In the genomic region with DNA sequence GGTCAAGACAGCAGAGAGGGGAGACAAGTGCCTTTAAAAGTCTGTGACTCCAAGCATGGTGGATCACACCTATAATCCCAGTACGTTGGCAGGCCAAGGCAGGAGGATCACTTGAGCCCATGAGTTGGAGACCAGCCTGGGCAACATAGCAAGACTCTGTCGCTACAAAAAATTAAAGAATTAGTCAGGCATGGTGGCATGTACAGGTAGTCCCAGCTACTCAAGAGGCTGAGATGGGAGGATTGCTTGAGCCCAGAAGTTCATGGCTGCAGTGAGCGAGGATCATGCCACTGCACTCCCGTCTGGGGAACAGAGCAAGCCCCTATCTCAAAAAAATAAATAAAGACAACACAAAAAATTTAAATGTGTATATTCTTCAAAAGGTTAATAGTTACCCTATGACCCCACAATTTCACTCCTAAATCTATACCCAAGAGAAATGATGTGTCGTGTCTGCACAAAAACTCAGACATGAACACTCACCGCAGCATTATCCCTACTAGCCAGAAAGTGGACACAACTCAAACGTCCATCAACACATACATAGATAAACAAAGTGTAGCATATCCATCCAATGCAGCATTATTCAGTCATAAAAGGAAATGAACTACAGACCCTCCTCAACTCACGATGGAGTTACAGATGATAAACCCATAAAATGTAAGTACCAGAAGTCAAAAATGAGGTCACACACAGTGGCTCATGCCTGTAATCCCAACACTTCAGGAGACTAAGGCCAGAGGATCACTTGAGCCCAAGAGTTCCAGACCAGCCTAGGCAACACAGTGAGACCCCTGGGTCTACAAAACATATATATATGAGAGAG, we compare ENCODE assay signal across 1 cellular context.
TF ChIP-seq lines count a peak whose summit lies in the region.

No MANE protein-coding gene starts in this region.

TF ChIP-seq in HepG2, 621 proteins besides CTCF, POLR2A, EP300 and RAD21 (continued from another document):
- TF ChIP-seq, protein P1, sequence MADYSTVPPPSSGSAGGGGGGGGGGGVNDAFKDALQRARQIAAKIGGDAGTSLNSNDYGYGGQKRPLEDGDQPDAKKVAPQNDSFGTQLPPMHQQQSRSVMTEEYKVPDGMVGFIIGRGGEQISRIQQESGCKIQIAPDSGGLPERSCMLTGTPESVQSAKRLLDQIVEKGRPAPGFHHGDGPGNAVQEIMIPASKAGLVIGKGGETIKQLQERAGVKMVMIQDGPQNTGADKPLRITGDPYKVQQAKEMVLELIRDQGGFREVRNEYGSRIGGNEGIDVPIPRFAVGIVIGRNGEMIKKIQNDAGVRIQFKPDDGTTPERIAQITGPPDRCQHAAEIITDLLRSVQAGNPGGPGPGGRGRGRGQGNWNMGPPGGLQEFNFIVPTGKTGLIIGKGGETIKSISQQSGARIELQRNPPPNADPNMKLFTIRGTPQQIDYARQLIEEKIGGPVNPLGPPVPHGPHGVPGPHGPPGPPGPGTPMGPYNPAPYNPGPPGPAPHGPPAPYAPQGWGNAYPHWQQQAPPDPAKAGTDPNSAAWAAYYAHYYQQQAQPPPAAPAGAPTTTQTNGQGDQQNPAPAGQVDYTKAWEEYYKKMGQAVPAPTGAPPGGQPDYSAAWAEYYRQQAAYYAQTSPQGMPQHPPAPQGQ (CRISPR knock-in tag; IDR thresholded peaks at IDR 0.05; ENCODE audit: borderline replicate concordance), result 0 out of 2 replicates have a peak, but pooled peaks have one; percentile 8
- 0 out of 2 replicates have a peak, but pooled peaks have one; percentile 24 for TF ChIP-seq ZNF138 (CRISPR knock-in tag; IDR thresholded peaks at IDR 0.05; ENCODE audit: low read depth)
- 0 out of 2 replicates have a peak, but pooled peaks have one; percentile 23 for TF ChIP-seq ZNF503 (CRISPR knock-in tag; IDR thresholded peaks at IDR 0.05)
- TF ChIP-seq NFATC3 (CRISPR knock-in tag; IDR thresholded peaks at IDR 0.05), result no peak
- TF ChIP-seq, protein P2, sequence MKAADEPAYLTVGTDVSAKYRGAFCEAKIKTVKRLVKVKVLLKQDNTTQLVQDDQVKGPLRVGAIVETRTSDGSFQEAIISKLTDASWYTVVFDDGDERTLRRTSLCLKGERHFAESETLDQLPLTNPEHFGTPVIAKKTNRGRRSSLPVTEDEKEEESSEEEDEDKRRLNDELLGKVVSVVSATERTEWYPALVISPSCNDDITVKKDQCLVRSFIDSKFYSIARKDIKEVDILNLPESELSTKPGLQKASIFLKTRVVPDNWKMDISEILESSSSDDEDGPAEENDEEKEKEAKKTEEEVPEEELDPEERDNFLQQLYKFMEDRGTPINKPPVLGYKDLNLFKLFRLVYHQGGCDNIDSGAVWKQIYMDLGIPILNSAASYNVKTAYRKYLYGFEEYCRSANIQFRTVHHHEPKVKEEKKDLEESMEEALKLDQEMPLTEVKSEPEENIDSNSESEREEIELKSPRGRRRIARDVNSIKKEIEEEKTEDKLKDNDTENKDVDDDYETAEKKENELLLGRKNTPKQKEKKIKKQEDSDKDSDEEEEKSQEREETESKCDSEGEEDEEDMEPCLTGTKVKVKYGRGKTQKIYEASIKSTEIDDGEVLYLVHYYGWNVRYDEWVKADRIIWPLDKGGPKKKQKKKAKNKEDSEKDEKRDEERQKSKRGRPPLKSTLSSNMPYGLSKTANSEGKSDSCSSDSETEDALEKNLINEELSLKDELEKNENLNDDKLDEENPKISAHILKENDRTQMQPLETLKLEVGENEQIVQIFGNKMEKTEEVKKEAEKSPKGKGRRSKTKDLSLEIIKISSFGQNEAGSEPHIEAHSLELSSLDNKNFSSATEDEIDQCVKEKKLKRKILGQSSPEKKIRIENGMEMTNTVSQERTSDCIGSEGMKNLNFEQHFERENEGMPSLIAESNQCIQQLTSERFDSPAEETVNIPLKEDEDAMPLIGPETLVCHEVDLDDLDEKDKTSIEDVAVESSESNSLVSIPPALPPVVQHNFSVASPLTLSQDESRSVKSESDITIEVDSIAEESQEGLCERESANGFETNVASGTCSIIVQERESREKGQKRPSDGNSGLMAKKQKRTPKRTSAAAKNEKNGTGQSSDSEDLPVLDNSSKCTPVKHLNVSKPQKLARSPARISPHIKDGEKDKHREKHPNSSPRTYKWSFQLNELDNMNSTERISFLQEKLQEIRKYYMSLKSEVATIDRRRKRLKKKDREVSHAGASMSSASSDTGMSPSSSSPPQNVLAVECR (CRISPR knock-in tag; IDR thresholded peaks at IDR 0.05; ENCODE audit: borderline replicate concordance), result no peak
- no peak for TF ChIP-seq ZNF264 (CRISPR knock-in tag; IDR thresholded peaks at IDR 0.05)
